ENCODE assay signal across 13 cellular contexts in genomic region chr2:85255456-85255812, GRCh38.
A peak's percentile ranks its signal among the peaks of the same experiment; 100 is the strongest.
DNase-seq lines count a peak whose midpoint lies in the region; ATAC-seq and TF ChIP-seq lines count a peak whose summit lies in the region.
"Had no signal": no experiment of that assay in that cellular context is flagged by ENCODE, and none has a peak within 500 bp of the region (broad histone marks: within the 10 kb centered on the region; RNA-seq: fewer than 3 reads in every experiment).

No MANE protein-coding gene starts in this region.

- peak overlapping the region; percentile 63 for H2BK20ac ChIP-seq in IMR-90 (ENCODE audit: low read depth, low read length)

- H3K27ac ChIP-seq in IMR-90 (ENCODE audit: insufficient read depth, low read length) (peak overlapping the region; percentile 25), neural cell (ENCODE audit: low read length) (no peak overlapping the region)

- H3K9me3 ChIP-seq in Caco-2 (no peaks in the 10 kb centered on the region), IMR-90 (ENCODE audit: control insufficient read depth, insufficient read depth, low read length) (no peaks in the 10 kb centered on the region), neural cell (ENCODE audit: low read length) (no peaks in the 10 kb centered on the region)

- peak overlapping the region in 1 of 2 experiments; percentile 82; a peak in 2 of 4 replicates for H4K8ac ChIP-seq in IMR-90 (ENCODE audit: low read depth in 2 of 2, low read length in 2 of 2)

- H3F3A ChIP-seq in neural cell (ENCODE audit: insufficient read depth, low read length, poor library complexity, severe bottlenecking) = no peaks in the 10 kb centered on the region

- H3K4me3 ChIP-seq in Caco-2 (ENCODE audit: low read depth, low read length) (0 out of 2 replicates have a peak overlapping the region, but pooled peaks have one; percentile 29), IMR-90 (ENCODE audit: insufficient read depth, low read depth, low read length) (no peak overlapping the region), neural cell (ENCODE audit: low read length) (peak overlapping the region; percentile 45)

- no peaks in the 10 kb centered on the region for H3K9me2 ChIP-seq in neural cell (ENCODE audit: insufficient read depth, low read length)

- H2AK9ac ChIP-seq in IMR-90 (replicated peaks; ENCODE audit: low read depth, low read length, poor library complexity) = peak overlapping the region; percentile 71

- peaks cover 17% of the 10 kb centered on the region for H3K9me1 ChIP-seq in IMR-90 (ENCODE audit: insufficient read depth, low read length)

- H3K4me1 ChIP-seq in Caco-2 = peaks cover 74% of the 10 kb centered on the region
- peaks cover 43% of the 10 kb centered on the region for H3K4me1 ChIP-seq in IMR-90 (ENCODE audit: control insufficient read depth, insufficient read depth, low read length)

- H3K9me3 Mint-ChIP-seq in Caco-2 (ENCODE audit: unreplicated experiment) (no peaks in the 10 kb centered on the region), chondrocyte (ENCODE audit: low read depth) (no peaks in the 10 kb centered on the region)
- H3K9me3 Mint-ChIP-seq: activated T-helper 17 cell treated with anti-CD3 and anti-CD28 coated beads, Interleukin-2, amount 50 U/mL, for 72 hours; stimulated activated effector memory CD8-positive, alpha-beta T cell treated with anti-CD3 and anti-CD28 coated beads, Interleukin-12 subunit alpha, Interleukin-12 subunit beta, amount 100 ng/mL, for 72 hours had no signal

- H3K27ac Mint-ChIP-seq in Caco-2 (ENCODE audit: unreplicated experiment) = peak overlapping the region; percentile 97
- H3K27ac Mint-ChIP-seq in chondrocyte (ENCODE audit: unreplicated experiment) = peak overlapping the region; percentile 92
- H3K27ac Mint-ChIP-seq: activated T-helper 17 cell treated with anti-CD3 and anti-CD28 coated beads, Interleukin-2, amount 50 U/mL, for 72 hours; stimulated activated effector memory CD8-positive, alpha-beta T cell treated with anti-CD3 and anti-CD28 coated beads, Interleukin-12 subunit alpha, Interleukin-12 subunit beta, amount 100 ng/mL, for 72 hours had no signal

- peak; percentile 51 to 66 for DNase-seq in Caco-2
- DNase-seq in IMR-90 = no peak
- peak; percentile 51 for DNase-seq in chondrocyte (ENCODE audit: low spot score)
- no peak for DNase-seq in AG20443 (ENCODE audit: low spot score)
- DNase-seq: midbrain, NCI-H2081 treated with DMSO at 0.1 percent for 48 hours had no signal

- H3K27me3 Mint-ChIP-seq in Caco-2 (ENCODE audit: insufficient read depth, unreplicated experiment) = no peaks in the 10 kb centered on the region
- no peaks in the 10 kb centered on the region for H3K27me3 Mint-ChIP-seq in chondrocyte (ENCODE audit: low read depth)
- H3K27me3 Mint-ChIP-seq: activated T-helper 17 cell treated with anti-CD3 and anti-CD28 coated beads, Interleukin-2, amount 50 U/mL, for 72 hours had no signal

- H3K4me2 ChIP-seq in IMR-90 (ENCODE audit: low read depth, low read length) (no peak overlapping the region; the same call in 1 of the 2 replicates), neural cell (ENCODE audit: low read length) (no peak overlapping the region)

- no peak for TF ChIP-seq EP300 in neural cell (conservative IDR thresholded peaks at IDR 0.05; ENCODE audit: poor library complexity, severe bottlenecking)

- H2AFZ ChIP-seq in IMR-90 (replicated peaks; ENCODE audit: low read length, poor library complexity) (peak overlapping the region; percentile 88), neural cell (ENCODE audit: low read depth, low read length) (no peak overlapping the region)

- peaks cover 24 to 89% of the 10 kb centered on the region in 2 experiments for H3K79me1 ChIP-seq in IMR-90 (ENCODE audit: low read depth in 1 of 2, low read length in 2 of 2)

- H3K36me3 Mint-ChIP-seq in Caco-2 (ENCODE audit: insufficient read depth, unreplicated experiment) = peaks cover 32% of the 10 kb centered on the region
- H3K36me3 Mint-ChIP-seq in chondrocyte (ENCODE audit: low read depth) = no peaks in the 10 kb centered on the region
- H3K36me3 Mint-ChIP-seq: stimulated activated effector memory CD8-positive, alpha-beta T cell treated with anti-CD3 and anti-CD28 coated beads, Interleukin-12 subunit alpha, Interleukin-12 subunit beta, amount 100 ng/mL, for 72 hours had no signal

- peak overlapping the region; percentile 12; the same call in 1 of the 2 replicates for H3K9ac ChIP-seq in IMR-90 (ENCODE audit: low read depth, low read length)
- peak overlapping the region; percentile 49 for H3K9ac ChIP-seq in neural cell (ENCODE audit: low read length)

- intact Hi-C loops in Caco-2 (cut with micrococcal nuclease; ENCODE audit: unreplicated experiment) = no loop called here
- intact Hi-C loops in IMR-90 (cut with micrococcal nuclease) = no loop called here

- H3K56ac ChIP-seq in IMR-90 (ENCODE audit: extremely low read depth, insufficient read depth, low read length) = no peak overlapping the region; the same call in 1 of the 2 replicates

- peak overlapping the region; percentile 61 for H3K14ac ChIP-seq in IMR-90 (replicated peaks; ENCODE audit: low read depth, low read length)

- no peaks in the 10 kb centered on the region for H3K79me2 ChIP-seq in neural cell (replicated peaks; ENCODE audit: insufficient read depth, low read length)

- in situ Hi-C loops in IMR-90 (cut with MboI; ENCODE audit: low sequenced_read_pairs) = no loop called here

- H3K18ac ChIP-seq in IMR-90 (ENCODE audit: low read depth, low read length) = peak overlapping the region; percentile 17; the same call in 1 of the 2 replicates

- no peak for TF ChIP-seq POLR2A in IMR-90 (IDR thresholded peaks at IDR 0.05; ENCODE audit: low read depth, low read length)

- peak overlapping the region; percentile 89 for H2AK5ac ChIP-seq in IMR-90 (ENCODE audit: low read depth, low read length)

- H3K4ac ChIP-seq in IMR-90 (ENCODE audit: low read depth, low read length) = peak overlapping the region; percentile 90

- dilution Hi-C loops in IMR-90 (cut with HindIII; ENCODE audit: low sequenced_read_pairs, unreplicated experiment) = no loop called here

- H4K5ac ChIP-seq in IMR-90 (ENCODE audit: low read depth, low read length) = no peak overlapping the region; the same call in 1 of the 2 replicates

- no peaks in the 10 kb centered on the region for H3K27me3 ChIP-seq in Caco-2 (replicated peaks; ENCODE audit: control insufficient read depth, insufficient read depth, low read length)
- H3K27me3 ChIP-seq in IMR-90 (ENCODE audit: control insufficient read depth, insufficient read depth, low read length) = no peaks in the 10 kb centered on the region
- H3K27me3 ChIP-seq in neural cell (ENCODE audit: insufficient read depth, low read depth, low read length) = no peaks in the 10 kb centered on the region

- 40% methylated on average over 4 of the region's 6 CpGs; no CpG with 5 or more reads in 1 of the 2 experiments for WGBS in IMR-90 (ENCODE audit: extremely low coverage in 2 of 2, insufficient read length in 1 of 2), 2 experiments

- peak overlapping the region; percentile 50; the same call in 1 of the 3 replicates for H2BK15ac ChIP-seq in IMR-90 (ENCODE audit: low read depth, low read length)

- TF ChIP-seq RAD21 in IMR-90 (IDR thresholded peaks at IDR 0.05; ENCODE audit: low read length) (no peak), neural cell (conservative IDR thresholded peaks at IDR 0.05) (no peak)

- POLR2A ChIA-PET in Caco-2 (lab: Charles Lee) (interaction anchor here (1.6 to 1.7 kb wide), 2 partner anchors 66 to 122 kb away, joined by 5 to 11 read pairs; partner anchors contain the start of gene TCF7L1), IMR-90 (lab: Charles Lee; ENCODE audit: unreplicated experiment) (no interaction called here)

- peak overlapping the region; percentile 14 for H2BK5ac ChIP-seq in IMR-90 (ENCODE audit: low read depth, low read length, poor library complexity, severe bottlenecking)

- H2BK120ac ChIP-seq in IMR-90 (ENCODE audit: low read depth, low read length) = peak overlapping the region; percentile 95

- H3K4me3 Mint-ChIP-seq in Caco-2 (ENCODE audit: unreplicated experiment) (peak overlapping the region; percentile 83), chondrocyte (ENCODE audit: unreplicated experiment) (peak overlapping the region; percentile 69)
- H3K4me3 Mint-ChIP-seq: activated T-helper 17 cell treated with anti-CD3 and anti-CD28 coated beads, Interleukin-2, amount 50 U/mL, for 72 hours; stimulated activated effector memory CD8-positive, alpha-beta T cell treated with anti-CD3 and anti-CD28 coated beads, Interleukin-12 subunit alpha, Interleukin-12 subunit beta, amount 100 ng/mL, for 72 hours had no signal

- TF ChIP-seq CTCF in Caco-2 (IDR thresholded peaks at IDR 0.05; ENCODE audit: insufficient read depth in 1 of 2, low read depth in 1 of 2, low read length in 1 of 2, severe bottlenecking in 1 of 2, unreplicated experiment in 1 of 2) (no peak), IMR-90 (conservative IDR thresholded peaks at IDR 0.05; ENCODE audit: low read depth, low read length) (no peak), chondrocyte (IDR thresholded peaks at IDR 0.05) (no peak), neural cell (IDR thresholded peaks at IDR 0.05; ENCODE audit: poor library complexity, severe bottlenecking) (no peak)

- H4K91ac ChIP-seq in IMR-90 (ENCODE audit: insufficient read depth, low read depth, low read length) = peak overlapping the region; percentile 96

- H3K36me3 ChIP-seq in Caco-2 (ENCODE audit: control insufficient read depth, insufficient read depth, low read length) (no peaks in the 10 kb centered on the region), IMR-90 (ENCODE audit: control insufficient read depth, insufficient read depth, low read length) (no peaks in the 10 kb centered on the region), neural cell (ENCODE audit: insufficient read depth, low read length) (no peaks in the 10 kb centered on the region)

- no peaks in the 10 kb centered on the region for H4K20me1 ChIP-seq in IMR-90 (ENCODE audit: insufficient read depth, low read length)
- no peaks in the 10 kb centered on the region for H4K20me1 ChIP-seq in neural cell (ENCODE audit: insufficient read depth)

- peak overlapping the region; percentile 55; the same call in 1 of the 2 replicates for H3K23ac ChIP-seq in IMR-90 (ENCODE audit: low read depth, low read length)

- CTCF ChIA-PET in Caco-2 (lab: Charles Lee) = interaction anchor here (0.7 to 2.1 kb wide), 8 partner anchors 11 to 188 kb away, joined by 3 to 9 read pairs (median 5); partner anchors contain the start of gene TCF7L1
- CTCF ChIA-PET in IMR-90 (lab: Yijun Ruan, JAX) = interaction anchor here (0.9 kb wide), 1 partner anchor 123 kb away, joined by 3 read pairs; no protein-coding TSS in a partner anchor

- BruUV-seq in Caco-2 (replicated peaks; lab: Mats Ljungman, UMichigan) (no TSS peak), IMR-90 (replicated peaks; lab: Mats Ljungman, UMichigan) (no TSS peak)

- ATAC-seq in IMR-90 (ENCODE audit: low read depth) (no peak), HG03135 (IDR thresholded peaks at IDR 0.05; ENCODE audit: unreplicated experiment) (no peak), HG03039 (IDR thresholded peaks at IDR 0.05; ENCODE audit: unreplicated experiment) (no peak), GM19455 (IDR thresholded peaks at IDR 0.05; ENCODE audit: unreplicated experiment) (no peak)
- ATAC-seq: activated CD4-positive, CD25-positive, alpha-beta regulatory T cell treated with anti-CD3 and anti-CD28 coated beads, Interleukin-2, amount 50 U/mL, for 24 hours; activated T-helper 17 cell treated with anti-CD3 and anti-CD28 coated beads, Interleukin-2, amount 50 U/mL, for 72 hours; stimulated activated effector memory CD8-positive, alpha-beta T cell treated with anti-CD3 and anti-CD28 coated beads, Interleukin-12 subunit alpha, Interleukin-12 subunit beta, amount 100 ng/mL, for 72 hours had no signal

- H3K4me1 Mint-ChIP-seq in Caco-2 (ENCODE audit: low read depth, unreplicated experiment) (peaks cover 79% of the 10 kb centered on the region), chondrocyte (ENCODE audit: low read depth) (peaks cover 61% of the 10 kb centered on the region)
- H3K4me1 Mint-ChIP-seq: activated T-helper 17 cell treated with anti-CD3 and anti-CD28 coated beads, Interleukin-2, amount 50 U/mL, for 72 hours; stimulated activated effector memory CD8-positive, alpha-beta T cell treated with anti-CD3 and anti-CD28 coated beads, Interleukin-12 subunit alpha, Interleukin-12 subunit beta, amount 100 ng/mL, for 72 hours had no signal

Comparison
In these comparisons a context has a peak if more than half of its experiments do, and no peak if none do; other contexts are left out.
1. DNase-seq: peak in Caco-2 (2 of 2) and chondrocyte (single experiment); none in IMR-90 (single experiment) and AG20443 (single experiment).